Comparison of ENCODE assay signal across 22 cellular contexts in genomic region chr6:34990971-34991560, GRCh38.
DNase-seq lines count a peak whose midpoint lies in the region; TF ChIP-seq lines count a peak whose summit lies in the region.
"Had no signal": no experiment of that assay in that cellular context is flagged by ENCODE, and none has a peak within 500 bp of the region (broad histone marks: within the 10 kb centered on the region; RNA-seq: fewer than 3 reads in every experiment).

No MANE protein-coding gene starts in this region.

- TF ChIP-seq CTCF in AG10803 (conservative IDR thresholded peaks at IDR 0.05; ENCODE audit: low read length) = no peak
- no peak for TF ChIP-seq CTCF in SK-N-SH (IDR thresholded peaks at IDR 0.05)
- no peak for TF ChIP-seq CTCF in epithelial cell of esophagus (IDR thresholded peaks at IDR 0.05; ENCODE audit: insufficient read depth, low read depth, low read length, missing control alignments)
- no peak for TF ChIP-seq CTCF in nephron (IDR thresholded peaks at IDR 0.05; ENCODE audit: unreplicated experiment in 3 of 3)
- no peak for TF ChIP-seq CTCF in CD14-positive monocyte (IDR thresholded peaks at IDR 0.05)
- no peak for TF ChIP-seq CTCF in WERI-Rb-1 (IDR thresholded peaks at IDR 0.05; ENCODE audit: low read depth, low read length)

- no peak for TF ChIP-seq EP300 in SK-N-SH (IDR thresholded peaks at IDR 0.05; ENCODE audit: borderline replicate concordance in 1 of 2, low read depth in 1 of 2, low read length in 1 of 2)

- H3K4me3 ChIP-seq in AG10803 (ENCODE audit: low read length) = no peak overlapping the region
- no peak overlapping the region for H3K4me3 ChIP-seq in SK-N-SH (ENCODE audit: low read depth in 2 of 2, low read length in 1 of 2)
- no peak overlapping the region for H3K4me3 ChIP-seq in epithelial cell of esophagus (ENCODE audit: low read length)
- H3K4me3 ChIP-seq in WERI-Rb-1 (ENCODE audit: low read depth, low read length) = no peak overlapping the region
- H3K4me3 ChIP-seq: lung, psoas muscle, testis had no signal

- H3K4me3 Mint-ChIP-seq in nephron = peak overlapping the region in 1 of 3 experiments; percentile 26
- no peak overlapping the region for H3K4me3 Mint-ChIP-seq in CD14-positive monocyte
- H3K4me3 Mint-ChIP-seq: activated naive CD4-positive, alpha-beta T cell treated with anti-CD3 and anti-CD28 coated beads, Interleukin-2, amount 10 ng/mL, durations not matched to agents 7 days and 5 days; CD8-positive, alpha-beta memory T cell; T-cell had no signal

- H4K20me1 ChIP-seq in SK-N-SH (ENCODE audit: insufficient read depth) = no peaks in the 10 kb centered on the region

- H3K9ac ChIP-seq in SK-N-SH = no peak overlapping the region

- H3K27ac ChIP-seq in SK-N-SH (ENCODE audit: low read depth in 2 of 2, low read length in 1 of 2) (peak overlapping the region in 1 of 2 experiments; percentile 5; a peak in 2 of 4 replicates), WERI-Rb-1 (no peak overlapping the region)
- H3K27ac ChIP-seq: psoas muscle, testis had no signal

- no peaks in the 10 kb centered on the region for H3K9me2 ChIP-seq in SK-N-SH

- no peaks in the 10 kb centered on the region for H3F3A ChIP-seq in SK-N-SH (replicated peaks; ENCODE audit: insufficient read depth)

- H3K36me3 Mint-ChIP-seq in nephron (ENCODE audit: low read depth) (peaks cover 49% of the 10 kb centered on the region), CD14-positive monocyte (peaks cover 78 to 87% of the 10 kb centered on the region in 2 donors)

- H3K36me3 ChIP-seq in SK-N-SH (replicated peaks in 1 of 2; ENCODE audit: control insufficient read depth in 1 of 2, insufficient read depth in 2 of 2, low read length in 1 of 2) (peaks cover 24 to 71% of the 10 kb centered on the region in 2 experiments), WERI-Rb-1 (peaks cover 67% of the 10 kb centered on the region)

- H3K27me3 ChIP-seq in SK-N-SH (ENCODE audit: insufficient read depth) (no peaks in the 10 kb centered on the region), WERI-Rb-1 (ENCODE audit: insufficient read depth, low read depth, severe bottlenecking) (no peaks in the 10 kb centered on the region)
- H3K27me3 ChIP-seq: testis had no signal

- TF ChIP-seq RAD21 in SK-N-SH (IDR thresholded peaks at IDR 0.05; ENCODE audit: low read length) = no peak

- H3K9me3 Mint-ChIP-seq in nephron = no peaks in the 10 kb centered on the region
- no peaks in the 10 kb centered on the region for H3K9me3 Mint-ChIP-seq in CD14-positive monocyte
- H3K9me3 Mint-ChIP-seq: activated naive CD4-positive, alpha-beta T cell treated with anti-CD3 and anti-CD28 coated beads, Interleukin-2, amount 10 ng/mL, durations not matched to agents 7 days and 5 days; CD8-positive, alpha-beta memory T cell; T-cell had no signal

- no peak overlapping the region for H2AFZ ChIP-seq in SK-N-SH (ENCODE audit: low read depth)

- H3K4me1 Mint-ChIP-seq in nephron = peaks cover 55% of the 10 kb centered on the region
- H3K4me1 Mint-ChIP-seq in CD14-positive monocyte = no peaks in the 10 kb centered on the region
- H3K4me1 Mint-ChIP-seq: activated naive CD4-positive, alpha-beta T cell treated with anti-CD3 and anti-CD28 coated beads, Interleukin-2, amount 10 ng/mL, durations not matched to agents 7 days and 5 days; T-cell had no signal

- no peaks in the 10 kb centered on the region for H3K79me2 ChIP-seq in SK-N-SH (ENCODE audit: insufficient read depth)

- H3K27me3 Mint-ChIP-seq in nephron (ENCODE audit: low read depth) (no peaks in the 10 kb centered on the region), CD14-positive monocyte (ENCODE audit: low read depth in 3 of 3) (no peaks in the 10 kb centered on the region)
- H3K27me3 Mint-ChIP-seq: activated naive CD4-positive, alpha-beta T cell treated with anti-CD3 and anti-CD28 coated beads, Interleukin-2, amount 10 ng/mL, durations not matched to agents 7 days and 5 days; CD8-positive, alpha-beta memory T cell; T-cell had no signal

- no peaks in the 10 kb centered on the region; a peak in 1 of 4 replicates for H3K4me1 ChIP-seq in SK-N-SH (ENCODE audit: control insufficient read depth in 1 of 2, insufficient read depth in 2 of 2, low read depth in 1 of 2, low read length in 1 of 2)

- H3K4me2 ChIP-seq in SK-N-SH = no peak overlapping the region

- 88% methylated on average over 2 of the region's 2 CpGs for WGBS in SK-N-SH (ENCODE audit: low lambda C conversion rate)

- POLR2A ChIA-PET in SK-N-SH (lab: Yijun Ruan, JAX) = no interaction called here

- intact Hi-C loops in CD14-positive monocyte (cut with micrococcal nuclease) = no loop called here

- no peaks in the 10 kb centered on the region for H3K9me3 ChIP-seq in SK-N-SH
- no peaks in the 10 kb centered on the region for H3K9me3 ChIP-seq in WERI-Rb-1 (ENCODE audit: severe bottlenecking)
- H3K9me3 ChIP-seq: psoas muscle, testis had no signal

- H3K27ac Mint-ChIP-seq in nephron (peak overlapping the region in 2 of 3 experiments; percentile 43 to 59), CD14-positive monocyte (peak overlapping the region in 1 of 7 donors; percentile 53)
- H3K27ac Mint-ChIP-seq: activated naive CD4-positive, alpha-beta T cell treated with anti-CD3 and anti-CD28 coated beads, Interleukin-2, amount 10 ng/mL, durations not matched to agents 7 days and 5 days; CD8-positive, alpha-beta memory T cell; T-cell had no signal

- CTCF ChIA-PET in SK-N-SH (lab: Yijun Ruan, JAX) = interaction anchor here (0.7 to 1.3 kb wide), 2 partner anchors 149 to 214 kb away, joined by 3 read pairs; no protein-coding TSS in a partner anchor

- DNase-seq in AG10803 (ENCODE audit: low read depth) (peak; percentile 78), SK-N-SH (no peak), epithelial cell of esophagus (ENCODE audit: low read depth) (peak; percentile 9), CD14-positive monocyte (ENCODE audit: low spot score) (no peak), NCI-H748 (lab: John Stamatoyannopoulos, UW; ENCODE audit: unreplicated experiment) (no peak), NCI-H82 treated with DMSO at 0.1 percent for 48 hours (lab: John Stamatoyannopoulos, UW; ENCODE audit: unreplicated experiment) (no peak), WERI-Rb-1 (no peak)
- DNase-seq: ACHN; activated CD4-positive, alpha-beta T cell treated with anti-CD3 and anti-CD28 coated beads, Interleukin-2, amount 50 U/mL, for 48 hours; activated naive CD4-positive, alpha-beta T cell treated with anti-CD3 and anti-CD28 coated beads, Interleukin-2, amount 10 ng/mL, durations not matched to agents 7 days and 5 days; activated T-cell treated with anti-CD3 and anti-CD28 coated beads, Interleukin-2, amount 50 U/mL, for 1 hour; CD8-positive, alpha-beta memory T cell; H7; head of caudate nucleus; NCI-H187 treated with DMSO at 0.1 percent for 48 hours; NCI-H446 treated with DMSO at 0.1 percent for 48 hours; psoas muscle; stimulated activated CD4-positive, alpha-beta T cell treated with anti-CD3 and anti-CD28 coated beads, Interleukin-12 subunit alpha, Interleukin-12 subunit beta, amount 100 ng/mL, for 4 hours; T-cell; testis had no signal

TF ChIP-seq in SK-N-SH, 30 proteins besides CTCF, POLR2A, EP300 and RAD21:
- TF ChIP-seq JUND (IDR thresholded peaks at IDR 0.05) (peak; percentile 18; the same call in 1 of the 2 replicates), TEAD4 (IDR thresholded peaks at IDR 0.05; ENCODE audit: borderline replicate concordance, insufficient read depth) (no peak), POLR2AphosphoS5 (IDR thresholded peaks at IDR 0.05; ENCODE audit: low read depth, low read length) (no peak), RCOR1 (IDR thresholded peaks at IDR 0.05; ENCODE audit: low read length) (no peak), NFIC (IDR thresholded peaks at IDR 0.05; ENCODE audit: borderline replicate concordance) (no peak), GATA2 (CRISPR knock-in tag; IDR thresholded peaks at IDR 0.05) (no peak), EZH2phosphoT487 (IDR thresholded peaks at IDR 0.05; ENCODE audit: borderline replicate concordance, low read depth) (no peak), GABPA (IDR thresholded peaks at IDR 0.05; ENCODE audit: low read depth) (no peak), USF1 (IDR thresholded peaks at IDR 0.05; ENCODE audit: borderline replicate concordance, low read depth) (no peak), FOSL2 (IDR thresholded peaks at IDR 0.05; ENCODE audit: borderline replicate concordance, low read depth) (peak; percentile 30; the same call in 1 of the 2 replicates), ELF1 (IDR thresholded peaks at IDR 0.05) (no peak)

Comparison
In these comparisons a context has a peak if more than half of its experiments do, and no peak if none do; other contexts are left out.
1. DNase-seq: peak in AG10803 (single experiment) and epithelial cell of esophagus (single experiment); none in SK-N-SH (single experiment), CD14-positive monocyte (single experiment), NCI-H748 (single experiment), NCI-H82 treated with DMSO at 0.1 percent for 48 hours (single experiment) and WERI-Rb-1 (single experiment).